In the genomic region with DNA sequence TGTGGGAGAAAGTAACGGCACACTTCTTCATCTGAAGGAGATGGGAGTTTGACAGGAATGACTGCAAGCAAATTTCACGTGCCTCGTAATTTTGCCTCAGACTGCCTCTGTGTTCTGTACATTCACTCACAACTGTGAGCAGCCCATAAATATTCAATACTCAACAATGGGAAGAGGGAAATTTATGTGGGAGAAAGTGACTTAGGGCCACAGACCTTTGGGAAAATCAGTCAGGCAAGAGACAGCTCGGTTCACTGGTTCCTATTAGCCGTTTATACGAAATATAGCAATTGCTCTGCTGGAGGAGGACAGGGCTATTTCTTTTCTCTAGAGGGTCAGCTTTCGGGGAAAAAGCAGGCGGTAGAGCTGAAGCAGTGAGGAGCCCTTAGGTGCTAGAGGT, we compare ENCODE assay signal across 22 cellular contexts. TPM values are rescaled to one million over a fixed set of nuclear protein-coding genes. Genes with fewer than 3 reads are reported as not detected.
DNase-seq lines count a peak whose midpoint lies in the region; TF ChIP-seq lines count a peak whose summit lies in the region.
"Had no signal": no experiment of that assay in that cellular context is flagged by ENCODE, and none has a peak within 500 bp of the region (broad histone marks: within the 10 kb centered on the region; RNA-seq: fewer than 3 reads in every experiment).

No MANE protein-coding gene starts in this region.

- H3K4me1 ChIP-seq in osteoblast (ENCODE audit: insufficient read depth, low read length) = no peaks in the 10 kb centered on the region
- H3K4me1 ChIP-seq in hepatocyte (ENCODE audit: insufficient read depth) = no peaks in the 10 kb centered on the region
- H3K4me1 ChIP-seq: A549; BE2C; BLaER1 treated with 17β-estradiol and CSF1 and Interleukin-3, amounts not matched to agents 10 nM and 100 nM had no signal

- no peaks in the 10 kb centered on the region for H3K9me3 ChIP-seq in neural cell (ENCODE audit: low read length)
- no peaks in the 10 kb centered on the region for H3K9me3 ChIP-seq in osteoblast (ENCODE audit: low read depth, low read length)
- H3K9me3 ChIP-seq in hepatocyte (ENCODE audit: low read depth) = no peaks in the 10 kb centered on the region
- H3K9me3 ChIP-seq: A549; BE2C; BLaER1 treated with 17β-estradiol and CSF1 and Interleukin-3, amounts not matched to agents 10 nM and 100 nM had no signal

- H3F3A ChIP-seq in neural cell (ENCODE audit: insufficient read depth, low read length, poor library complexity, severe bottlenecking) = peaks cover 3% of the 10 kb centered on the region

- peak overlapping the region; percentile 78 for H3K27ac ChIP-seq in neural cell (ENCODE audit: low read length)
- no peak overlapping the region for H3K27ac ChIP-seq in osteoblast (ENCODE audit: low read depth, low read length)
- no peak overlapping the region for H3K27ac ChIP-seq in hepatocyte
- H3K27ac ChIP-seq: A549; BLaER1 treated with 17β-estradiol and CSF1 and Interleukin-3, amounts not matched to agents 10 nM and 100 nM; GM23248 had no signal

- no peaks in the 10 kb centered on the region for H3K36me3 ChIP-seq in neural cell (ENCODE audit: insufficient read depth, low read length)
- H3K36me3 ChIP-seq in osteoblast (ENCODE audit: insufficient read depth, low read length) = no peaks in the 10 kb centered on the region
- H3K36me3 ChIP-seq in hepatocyte (replicated peaks; ENCODE audit: insufficient read depth, low read depth) = no peaks in the 10 kb centered on the region
- H3K36me3 ChIP-seq: BE2C; BLaER1 treated with 17β-estradiol and CSF1 and Interleukin-3, amounts not matched to agents 10 nM and 100 nM had no signal

- H3K9me2 ChIP-seq in neural cell (ENCODE audit: insufficient read depth, low read length) (no peaks in the 10 kb centered on the region), hepatocyte (replicated peaks; ENCODE audit: insufficient read depth) (no peaks in the 10 kb centered on the region)

- 90% methylated on average over 8 of the region's 8 CpGs for WGBS in hepatocyte (ENCODE audit: low lambda C conversion rate, missing lambda C conversion rate)

- H3K9ac ChIP-seq in neural cell (ENCODE audit: low read length) = peak overlapping the region; percentile 36
- H3K9ac ChIP-seq: BLaER1 treated with 17β-estradiol and CSF1 and Interleukin-3, amounts not matched to agents 10 nM and 100 nM; GM23248 had no signal

- H3K79me2 ChIP-seq in neural cell (replicated peaks; ENCODE audit: insufficient read depth, low read length) (no peaks in the 10 kb centered on the region), osteoblast (ENCODE audit: insufficient read depth, low read length) (no peaks in the 10 kb centered on the region), hepatocyte (no peaks in the 10 kb centered on the region)

- peak; percentile 2 for DNase-seq in kidney glomerular epithelial cell (lab: John Stamatoyannopoulos, UW)
- DNase-seq in retina = peak; percentile 40
- DNase-seq in stimulated activated CD4-positive, alpha-beta T cell treated with anti-CD3 and anti-CD28 coated beads, Interleukin-12 subunit alpha, Interleukin-12 subunit beta, amount 100 ng/mL, for 4 hours = no peak
- DNase-seq in osteoblast (ENCODE audit: insufficient read length, low spot score, missing footprints) = no peak
- no peak for DNase-seq in hepatocyte (ENCODE audit: low spot score)
- DNase-seq: 8988T; ACHN; AML-193; BE2C; CD4-positive, alpha-beta T cell; CD8-positive, alpha-beta memory T cell; DMS 273 treated with DMSO at 0.1 percent for 48 hours; DMS79; EL; GDM1; GM23248; H9 had no signal

- H2AFZ ChIP-seq in neural cell (ENCODE audit: low read depth, low read length) (no peak overlapping the region), osteoblast (ENCODE audit: low read length) (no peak overlapping the region), hepatocyte (no peak overlapping the region)
- H2AFZ ChIP-seq: GM23248 had no signal

- TF ChIP-seq CTCF in neural cell (IDR thresholded peaks at IDR 0.05; ENCODE audit: poor library complexity, severe bottlenecking) (no peak), osteoblast (IDR thresholded peaks at IDR 0.05; ENCODE audit: extremely low read depth, low read depth, low read length) (no peak), hepatocyte (IDR thresholded peaks at IDR 0.05; ENCODE audit: poor library complexity) (no peak)

- H3K4me3 ChIP-seq in neural cell (ENCODE audit: low read length) = peak overlapping the region; percentile 28
- H3K4me3 ChIP-seq in osteoblast (ENCODE audit: insufficient read depth, low read length) = no peak overlapping the region
- H3K4me3 ChIP-seq in hepatocyte = no peak overlapping the region
- H3K4me3 ChIP-seq: A549; BLaER1 treated with 17β-estradiol and CSF1 and Interleukin-3, amounts not matched to agents 10 nM and 100 nM; GM12878; GM23248 had no signal

- TF ChIP-seq RAD21 in neural cell (conservative IDR thresholded peaks at IDR 0.05) = peak; percentile 21

- H4K20me1 ChIP-seq in neural cell (ENCODE audit: insufficient read depth) (no peaks in the 10 kb centered on the region), osteoblast (ENCODE audit: insufficient read depth, low read length) (no peaks in the 10 kb centered on the region), hepatocyte (ENCODE audit: insufficient read depth, poor library complexity, severe bottlenecking) (no peaks in the 10 kb centered on the region)
- H4K20me1 ChIP-seq: BLaER1 treated with 17β-estradiol and CSF1 and Interleukin-3, amounts not matched to agents 10 nM and 100 nM had no signal

- peak; percentile 58 for TF ChIP-seq EP300 in neural cell (conservative IDR thresholded peaks at IDR 0.05; ENCODE audit: poor library complexity, severe bottlenecking)

- H3K4me2 ChIP-seq in neural cell (ENCODE audit: low read length) (peak overlapping the region; percentile 36), osteoblast (ENCODE audit: insufficient read depth, low read length) (no peak overlapping the region), hepatocyte (no peak overlapping the region)
- H3K4me2 ChIP-seq: A549; BLaER1 treated with 17β-estradiol and CSF1 and Interleukin-3, amounts not matched to agents 10 nM and 100 nM had no signal

- no peaks in the 10 kb centered on the region for H3K27me3 ChIP-seq in neural cell (ENCODE audit: insufficient read depth, low read depth, low read length)
- H3K27me3 ChIP-seq in osteoblast (ENCODE audit: insufficient read depth, low read length) = no peaks in the 10 kb centered on the region
- H3K27me3 ChIP-seq in hepatocyte = no peaks in the 10 kb centered on the region
- H3K27me3 ChIP-seq: BE2C; BLaER1 treated with 17β-estradiol and CSF1 and Interleukin-3, amounts not matched to agents 10 nM and 100 nM had no signal

TF ChIP-seq in neural cell, 6 proteins besides CTCF, POLR2A, EP300 and RAD21:
- TF ChIP-seq POLR2AphosphoS5 (IDR thresholded peaks at IDR 0.05) (peak; percentile 39), REST (IDR thresholded peaks at IDR 0.05; ENCODE audit: borderline replicate concordance) (peak; percentile 90), TAF1 (IDR thresholded peaks at IDR 0.05; ENCODE audit: low read depth) (no peak)

RNA-seq across cellular contexts. Expression of gene OPN5, which starts 28.0 kb away (rescaled TPM):
- polyA plus RNA-seq in neural cell = 0.10 and 0.44 TPM in 2 replicates
- 0.24 and 0.81 TPM in 2 replicates for polyA minus RNA-seq in neural cell
- total RNA-seq in osteoblast = under 0.01 TPM in 1 of 2 replicates, not detected in the other
- total RNA-seq in hepatocyte = not detected in 2 replicates
- not detected in 2 replicates for polyA plus RNA-seq in hepatocyte
- total RNA-seq: CD4-positive, alpha-beta T cell; CD8-positive, alpha-beta memory T cell; GM12878; GM23248; H9 had no signal
- polyA plus RNA-seq: A549; CD14-positive monocyte; CD8-positive, alpha-beta memory T cell; GM12878; GM23248 had no signal

Comparison
In these comparisons a context has a peak if more than half of its experiments do, and no peak if none do; other contexts are left out.
1. DNase-seq: peak in kidney glomerular epithelial cell (single experiment) and retina (single experiment); none in stimulated activated CD4-positive, alpha-beta T cell treated with anti-CD3 and anti-CD28 coated beads, Interleukin-12 subunit alpha, Interleukin-12 subunit beta, amount 100 ng/mL, for 4 hours (single experiment), osteoblast (single experiment) and hepatocyte (single experiment).